ENCODE assay signal across 9 cellular contexts in genomic region chr7:112168915-112169314, GRCh38. TPM values are rescaled to one million over a fixed set of nuclear protein-coding genes. Genes with fewer than 3 reads are reported as not detected.
"Had no signal": no experiment of that assay in that cellular context is flagged by ENCODE, and none has a peak within 500 bp of the region (broad histone marks: within the 10 kb centered on the region; RNA-seq: fewer than 3 reads in every experiment).

No MANE protein-coding gene starts in this region.

- H3K9me3 Mint-ChIP-seq: IgD-negative memory B cell had no signal

- H3K9ac ChIP-seq: GM23248 had no signal

- H3K4me3 Mint-ChIP-seq: IgD-negative memory B cell had no signal

- H3K4me1 Mint-ChIP-seq: IgD-negative memory B cell had no signal

- H3K27ac ChIP-seq: GM23248, HL-60 had no signal

- H2AFZ ChIP-seq: GM23248 had no signal

- H3K9me3 ChIP-seq: HAP-1 had no signal

- H3K4me3 ChIP-seq: GM23248, HAP-1 had no signal

- H3K36me3 ChIP-seq: HAP-1 had no signal

- FAIRE-seq: HepG2 had no signal

- DNase-seq: GM23248, GOT3, H7, KG1 had no signal

- ATAC-seq: HCT116, HepG2 had no signal

RNA-seq across cellular contexts. Expression of gene DOCK4, which starts 37.3 kb away (rescaled TPM):
- polyA plus RNA-seq: IgD-negative memory B cell had no signal
